9 cellular contexts compared by ENCODE assay signal in the genomic region with DNA sequence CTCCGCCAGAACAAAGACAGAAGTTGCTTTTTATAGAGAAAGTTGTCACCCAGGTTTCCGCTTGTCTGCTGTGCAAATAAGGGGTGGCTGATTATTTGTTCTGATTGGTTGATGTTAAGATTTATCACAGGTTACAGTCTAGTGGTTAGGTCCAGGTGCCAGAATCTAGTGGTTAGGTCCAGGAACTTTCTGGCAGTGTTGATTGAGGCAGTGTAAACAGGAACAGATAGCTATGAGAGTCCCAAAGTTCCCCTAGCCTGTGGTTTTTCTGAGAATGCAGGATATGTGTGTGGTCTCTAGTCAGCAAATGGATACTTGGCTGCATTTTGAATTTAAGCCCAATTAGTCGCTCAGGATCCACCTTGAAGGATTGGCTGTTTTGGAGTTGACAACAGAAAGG.
DNase-seq lines count a peak whose midpoint lies in the region; ATAC-seq, FAIRE-seq and TF ChIP-seq lines count a peak whose summit lies in the region.
"Had no signal": no experiment of that assay in that cellular context is flagged by ENCODE, and none has a peak within 500 bp of the region (broad histone marks: within the 10 kb centered on the region; RNA-seq: fewer than 3 reads in every experiment).

No MANE protein-coding gene starts in this region.

- no peak overlapping the region for H3K4me3 ChIP-seq in AG09309 (ENCODE audit: control insufficient read depth, low read depth, low read length)

- peak; percentile 21 for DNase-seq in AG09309 (ENCODE audit: low read depth)
- no peak for DNase-seq in GM19239 (ENCODE audit: insufficient read length, low spot score)
- peak; percentile 11 for DNase-seq in activated CD4-positive, alpha-beta T cell treated with anti-CD3 and anti-CD28 coated beads, Interleukin-2, amount 50 U/mL, for 1 hour
- peak; percentile 66 for DNase-seq in islet precursor cell
- DNase-seq in erythroblast (lab: John Stamatoyannopoulos, UW): no peak
- DNase-seq in NCI-H510A (lab: John Stamatoyannopoulos, UW): no peak

- peak; percentile 41 for ATAC-seq in HG03575 (IDR thresholded peaks at IDR 0.05; ENCODE audit: extremely low read depth, insufficient number of reproducible peaks, low FRiP score, unreplicated experiment)
- ATAC-seq in GM21515 (IDR thresholded peaks at IDR 0.05; ENCODE audit: unreplicated experiment): no peak

- TF ChIP-seq POLR2A in erythroblast (IDR thresholded peaks at IDR 0.05; ENCODE audit: low read length): no peak

- peak; percentile 70 for FAIRE-seq in GM19239 (lab: Jason Lieb, UNC)
- FAIRE-seq: colon had no signal

- no peak for TF ChIP-seq CTCF in AG09309 (IDR thresholded peaks at IDR 0.05; ENCODE audit: control insufficient read depth, insufficient read depth, low read depth, low read length, missing control alignments)

Comparison
In these comparisons a context has a peak if more than half of its experiments do, and no peak if none do; other contexts are left out.
1. DNase-seq: peak in AG09309 (single experiment), activated CD4-positive, alpha-beta T cell treated with anti-CD3 and anti-CD28 coated beads, Interleukin-2, amount 50 U/mL, for 1 hour (single experiment) and islet precursor cell (single experiment); none in GM19239 (single experiment), erythroblast (0 of 2) and NCI-H510A (single experiment).